9 cellular contexts compared by ENCODE assay signal in genomic region chr17:45230787-45231480, GRCh38. TPM values are rescaled to one million over a fixed set of nuclear protein-coding genes. Genes with fewer than 3 reads are reported as not detected.
A peak's percentile ranks its signal among the peaks of the same experiment; 100 is the strongest.
DNase-seq lines count a peak whose midpoint lies in the region; ATAC-seq and TF ChIP-seq lines count a peak whose summit lies in the region.
"Had no signal": no experiment of that assay in that cellular context is flagged by ENCODE, and none has a peak within 500 bp of the region (broad histone marks: within the 10 kb centered on the region; RNA-seq: fewer than 3 reads in every experiment).

No MANE protein-coding gene starts in this region.

- H3K27me3 Mint-ChIP-seq in activated CD8-positive, alpha-beta memory T cell treated with anti-CD3 and anti-CD28 coated beads, Interleukin-2, amount 10 ng/mL, durations not matched to agents 7 days and 5 days, result no peaks in the 10 kb centered on the region
- no peaks in the 10 kb centered on the region for H3K27me3 Mint-ChIP-seq in stimulated activated naive B cell treated with anti-CD40 and anti-IgM and Interleukin-4, amounts not matched to agents 10 μg/mL and 1 μg/mL and 100 μg/mL, for 72 hours

- H3K36me3 ChIP-seq in Peyer's patch, result no peaks in the 10 kb centered on the region

- CTCF ChIA-PET in activated CD8-positive, alpha-beta memory T cell treated with anti-CD3 and anti-CD28 coated beads, Interleukin-2, amount 10 ng/mL, durations not matched to agents 7 days and 5 days (lab: Charles Lee), result interaction anchor here (0.6 to 16.1 kb wide), 9 partner anchors 8 to 154 kb away, joined by 3 to 386 read pairs (median 7); partner anchors contain the start of genes ACBD4, FMNL1 and HEXIM1

- no peaks in the 10 kb centered on the region for H3K9me3 Mint-ChIP-seq in activated CD8-positive, alpha-beta memory T cell treated with anti-CD3 and anti-CD28 coated beads, Interleukin-2, amount 10 ng/mL, durations not matched to agents 7 days and 5 days (ENCODE audit: low read depth)
- no peaks in the 10 kb centered on the region for H3K9me3 Mint-ChIP-seq in stimulated activated naive B cell treated with anti-CD40 and anti-IgM and Interleukin-4, amounts not matched to agents 10 μg/mL and 1 μg/mL and 100 μg/mL, for 72 hours

- H3K4me3 ChIP-seq in Peyer's patch (no peak overlapping the region), epithelial cell of esophagus (ENCODE audit: low read length) (no peak overlapping the region)

- no peak for DNase-seq in activated CD8-positive, alpha-beta memory T cell treated with anti-CD3 and anti-CD28 coated beads, Interleukin-2, amount 10 ng/mL, durations not matched to agents 7 days and 5 days
- DNase-seq in activated CD8-positive, alpha-beta memory T cell treated with anti-CD3 and anti-CD28 coated beads, Interleukin-2, amount 50 U/mL, for 4 hours, result no peak
- DNase-seq in Peyer's patch (no peak), epithelial cell of esophagus (ENCODE audit: low read depth) (peak; percentile 71), amygdala (lab: John Stamatoyannopoulos, UW) (no peak), cerebellar cortex (ENCODE audit: low spot score) (no peak)
- DNase-seq in stimulated activated naive B cell treated with anti-CD40 and anti-IgM and Interleukin-4, amounts not matched to agents 10 μg/mL and 1 μg/mL and 100 μg/mL, for 72 hours, result no peak
- DNase-seq: C1 segment of cervical spinal cord had no signal

- TF ChIP-seq CTCF in Peyer's patch (IDR thresholded peaks at IDR 0.05) (no peak), epithelial cell of esophagus (IDR thresholded peaks at IDR 0.05; ENCODE audit: insufficient read depth, low read depth, low read length, missing control alignments) (no peak)

- TF ChIP-seq POLR2A in Peyer's patch (IDR thresholded peaks at IDR 0.05), result no peak

- no peak for ATAC-seq in activated CD8-positive, alpha-beta memory T cell treated with anti-CD3 and anti-CD28 coated beads, Interleukin-2, amount 10 ng/mL, durations not matched to agents 7 days and 5 days
- no peak for ATAC-seq in stimulated activated naive B cell treated with anti-CD40 and anti-IgM and Interleukin-4, amounts not matched to agents 10 μg/mL and 1 μg/mL and 100 μg/mL, for 72 hours (replicated peaks)
- ATAC-seq in HG03571 (IDR thresholded peaks at IDR 0.05; ENCODE audit: unreplicated experiment), result no peak

- peaks cover 41% of the 10 kb centered on the region for H3K36me3 Mint-ChIP-seq in activated CD8-positive, alpha-beta memory T cell treated with anti-CD3 and anti-CD28 coated beads, Interleukin-2, amount 10 ng/mL, durations not matched to agents 7 days and 5 days
- peaks cover 42 to 44% of the 10 kb centered on the region in 2 donors for H3K36me3 Mint-ChIP-seq in stimulated activated naive B cell treated with anti-CD40 and anti-IgM and Interleukin-4, amounts not matched to agents 10 μg/mL and 1 μg/mL and 100 μg/mL, for 72 hours

- H3K27me3 ChIP-seq in Peyer's patch, result no peaks in the 10 kb centered on the region

- no peaks in the 10 kb centered on the region for H3K9me3 ChIP-seq in Peyer's patch

- H3K27ac Mint-ChIP-seq in activated CD8-positive, alpha-beta memory T cell treated with anti-CD3 and anti-CD28 coated beads, Interleukin-2, amount 10 ng/mL, durations not matched to agents 7 days and 5 days, result peak overlapping the region; percentile 100
- peak overlapping the region; percentile 97 for H3K27ac Mint-ChIP-seq in stimulated activated naive B cell treated with anti-CD40 and anti-IgM and Interleukin-4, amounts not matched to agents 10 μg/mL and 1 μg/mL and 100 μg/mL, for 72 hours

- H3K4me1 Mint-ChIP-seq in activated CD8-positive, alpha-beta memory T cell treated with anti-CD3 and anti-CD28 coated beads, Interleukin-2, amount 10 ng/mL, durations not matched to agents 7 days and 5 days, result peaks cover 84% of the 10 kb centered on the region
- H3K4me1 Mint-ChIP-seq in stimulated activated naive B cell treated with anti-CD40 and anti-IgM and Interleukin-4, amounts not matched to agents 10 μg/mL and 1 μg/mL and 100 μg/mL, for 72 hours, result peaks cover 83 to 100% of the 10 kb centered on the region in 2 donors

- H3K4me3 Mint-ChIP-seq in activated CD8-positive, alpha-beta memory T cell treated with anti-CD3 and anti-CD28 coated beads, Interleukin-2, amount 10 ng/mL, durations not matched to agents 7 days and 5 days, result no peak overlapping the region
- peak overlapping the region; percentile 81 to 99 for H3K4me3 Mint-ChIP-seq in stimulated activated naive B cell treated with anti-CD40 and anti-IgM and Interleukin-4, amounts not matched to agents 10 μg/mL and 1 μg/mL and 100 μg/mL, for 72 hours

- peaks cover 0 to 42% (median 30%) of the 10 kb centered on the region in 4 donors for H3K4me1 ChIP-seq in Peyer's patch

- peak overlapping the region; percentile 16 to 96 (median 86) for H3K27ac ChIP-seq in Peyer's patch

RNA-seq across cellular contexts. Expression of gene FMNL1, which starts 9.2 kb away (rescaled TPM):
- 100 to 1,000 TPM; 482 to 504 TPM for total RNA-seq in activated CD8-positive, alpha-beta memory T cell treated with anti-CD3 and anti-CD28 coated beads, Interleukin-2, amount 10 ng/mL, durations not matched to agents 7 days and 5 days
- total RNA-seq in Peyer's patch, result 10 to 100 TPM in 3 of 4 donors, 1 to 10 TPM in 1; 9.3 to 45.4 (median 15.8) TPM

RNA-seq across cellular contexts. Expression of gene SPATA32, which starts 31.0 kb away (rescaled TPM):
- under 1 TPM; 0.23 to 0.49 TPM for total RNA-seq in activated CD8-positive, alpha-beta memory T cell treated with anti-CD3 and anti-CD28 coated beads, Interleukin-2, amount 10 ng/mL, durations not matched to agents 7 days and 5 days
- total RNA-seq in Peyer's patch, result not detected

Comparison
In these comparisons a context has a peak if more than half of its experiments do, and no peak if none do; other contexts are left out.
1. RNA of gene FMNL1, which starts 9.2 kb away (total RNA-seq): 482 to 504 TPM in activated CD8-positive, alpha-beta memory T cell treated with anti-CD3 and anti-CD28 coated beads, Interleukin-2, amount 10 ng/mL, durations not matched to agents 7 days and 5 days; 9.3 to 45.4 TPM in Peyer's patch; every median in the first group is over 10 times any median in the second.